11 cellular contexts compared by ENCODE assay signal in the genomic region with DNA sequence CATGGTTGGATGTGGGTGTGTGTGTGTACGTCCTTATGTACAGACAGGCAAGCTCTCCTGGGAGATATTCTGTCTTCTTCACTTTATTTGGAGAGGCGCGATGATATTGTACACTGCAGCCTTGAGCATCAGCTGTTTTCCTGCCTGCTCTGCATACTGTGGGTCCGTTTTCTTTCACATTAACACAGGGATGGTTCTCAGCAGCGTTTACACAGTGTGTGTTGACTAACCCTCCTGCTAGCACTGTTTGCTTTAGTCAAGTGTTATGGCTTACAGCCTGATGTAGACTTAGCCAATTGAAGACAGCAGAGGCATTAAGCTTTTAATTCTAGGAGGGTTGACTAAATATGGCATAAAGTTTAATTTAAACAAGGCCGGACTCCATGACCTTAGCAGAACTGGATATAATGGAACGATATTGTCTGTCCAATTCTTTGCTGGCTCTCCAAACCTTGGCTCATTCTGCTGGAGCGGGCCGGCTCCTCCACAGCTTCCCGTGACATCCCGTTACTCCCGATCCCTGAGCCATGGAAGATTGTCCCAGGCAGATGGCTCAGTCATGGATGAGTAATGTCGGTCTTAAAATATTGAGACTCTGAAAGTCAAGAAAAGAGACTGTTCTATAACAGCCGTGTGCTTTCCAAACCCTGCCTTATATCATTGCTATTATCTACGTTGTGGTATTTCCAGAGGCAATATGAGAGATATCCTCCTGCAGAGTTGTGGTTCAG.
DNase-seq lines count a peak whose midpoint lies in the region; ATAC-seq and TF ChIP-seq lines count a peak whose summit lies in the region.
"Had no signal": no experiment of that assay in that cellular context is flagged by ENCODE, and none has a peak within 500 bp of the region (broad histone marks: within the 10 kb centered on the region; RNA-seq: fewer than 3 reads in every experiment).

No MANE protein-coding gene starts in this region.

- ATAC-seq in IMR-90 (ENCODE audit: low read depth): peak; percentile 73

- H3K18ac ChIP-seq in IMR-90 (ENCODE audit: low read depth, low read length): peak overlapping the region; percentile 14; the same call in 1 of the 2 replicates

- no peaks in the 10 kb centered on the region for H3K4me1 Mint-ChIP-seq in activated T-cell treated with anti-CD3 and anti-CD28 coated beads, Interleukin-2, amount 50 U/mL, for 24 hours (ENCODE audit: low read depth)

- H4K5ac ChIP-seq in IMR-90 (ENCODE audit: low read depth, low read length): no peak overlapping the region

- TF ChIP-seq POLR2A in IMR-90 (IDR thresholded peaks at IDR 0.05; ENCODE audit: low read depth, low read length): no peak
- no peak for TF ChIP-seq POLR2A in Peyer's patch (IDR thresholded peaks at IDR 0.05)

- no peaks in the 10 kb centered on the region for H3K36me3 Mint-ChIP-seq in activated T-cell treated with anti-CD3 and anti-CD28 coated beads, Interleukin-2, amount 50 U/mL, for 24 hours (ENCODE audit: low read depth)

- H2AK5ac ChIP-seq in IMR-90 (ENCODE audit: low read depth, low read length): peak overlapping the region; percentile 5; the same call in 1 of the 2 replicates

- dilution Hi-C loops in IMR-90 (cut with HindIII; ENCODE audit: low sequenced_read_pairs, unreplicated experiment): no loop called here

- H3K56ac ChIP-seq in IMR-90 (ENCODE audit: extremely low read depth, insufficient read depth, low read length): no peak overlapping the region

- H3K27ac Mint-ChIP-seq in activated T-cell treated with anti-CD3 and anti-CD28 coated beads, Interleukin-2, amount 50 U/mL, for 24 hours: no peak overlapping the region

- DNase-seq in IMR-90: peak; percentile 78
- peak; percentile 21 for DNase-seq in NCI-H524 treated with DMSO at 0.1 percent for 48 hours (lab: John Stamatoyannopoulos, UW)
- DNase-seq in foreskin melanocyte: peak; percentile 41
- peak; percentile 46 for DNase-seq in superior temporal gyrus (ENCODE audit: extremely low spot score)
- no peak for DNase-seq in Peyer's patch
- DNase-seq in RWPE1 (ENCODE audit: low spot score): no peak
- no peak for DNase-seq in activated T-cell treated with anti-CD3 and anti-CD28 coated beads, Interleukin-2, amount 50 U/mL, for 24 hours
- DNase-seq in NCI-H2227 (lab: John Stamatoyannopoulos, UW; ENCODE audit: unreplicated experiment): no peak
- DNase-seq: central memory CD4-positive, alpha-beta T cell; OCI-M1 had no signal

- in situ Hi-C loops in IMR-90 (cut with MboI; ENCODE audit: low sequenced_read_pairs): no loop called here

- BruUV-seq in IMR-90 (replicated peaks; lab: Mats Ljungman, UMichigan): no TSS peak

- CTCF ChIA-PET in IMR-90 (lab: Yijun Ruan, JAX): no interaction called here
- CTCF ChIA-PET in RWPE1 (lab: Yijun Ruan, JAX): no interaction called here

- H4K91ac ChIP-seq in IMR-90 (ENCODE audit: insufficient read depth, low read depth, low read length): peak overlapping the region; percentile 2; the same call in 1 of the 2 replicates

- H3K4me3 ChIP-seq in IMR-90 (ENCODE audit: insufficient read depth, low read depth, low read length) (peak overlapping the region; percentile 28; the same call in 1 of the 2 replicates), Peyer's patch (peak overlapping the region in 1 of 4 donors; percentile 13)

- H3K36me3 ChIP-seq in IMR-90 (ENCODE audit: control insufficient read depth, insufficient read depth, low read length) (no peaks in the 10 kb centered on the region), Peyer's patch (no peaks in the 10 kb centered on the region)

- peaks cover 14% of the 10 kb centered on the region for H3K9me1 ChIP-seq in IMR-90 (ENCODE audit: insufficient read depth, low read length)

- no peak overlapping the region; the same call in 1 of the 2 replicates for H3K23ac ChIP-seq in IMR-90 (ENCODE audit: low read depth, low read length)

- H3K14ac ChIP-seq in IMR-90 (replicated peaks; ENCODE audit: low read depth, low read length): 0 out of 2 replicates have a peak overlapping the region, but pooled peaks have one; percentile 29

- H3K27me3 ChIP-seq in IMR-90 (ENCODE audit: control insufficient read depth, insufficient read depth, low read length) (no peaks in the 10 kb centered on the region), Peyer's patch (no peaks in the 10 kb centered on the region)

- peak overlapping the region; percentile 98 for H2BK5ac ChIP-seq in IMR-90 (ENCODE audit: low read depth, low read length, poor library complexity, severe bottlenecking)

- no peak overlapping the region for H3K4me3 Mint-ChIP-seq in activated T-cell treated with anti-CD3 and anti-CD28 coated beads, Interleukin-2, amount 50 U/mL, for 24 hours

- peak overlapping the region; percentile 28; the same call in 1 of the 2 replicates for H3K4ac ChIP-seq in IMR-90 (ENCODE audit: low read depth, low read length)

- peak overlapping the region; percentile 55; the same call in 1 of the 2 replicates for H2BK20ac ChIP-seq in IMR-90 (ENCODE audit: low read depth, low read length)

- H3K9me3 ChIP-seq in IMR-90 (ENCODE audit: control insufficient read depth, insufficient read depth, low read length) (no peaks in the 10 kb centered on the region), Peyer's patch (no peaks in the 10 kb centered on the region)

- H3K4me1 ChIP-seq in IMR-90 (ENCODE audit: control insufficient read depth, insufficient read depth, low read length): peaks cover 30% of the 10 kb centered on the region
- no peaks in the 10 kb centered on the region for H3K4me1 ChIP-seq in Peyer's patch

- no peaks in the 10 kb centered on the region for H3K9me3 Mint-ChIP-seq in activated T-cell treated with anti-CD3 and anti-CD28 coated beads, Interleukin-2, amount 50 U/mL, for 24 hours

- H4K20me1 ChIP-seq in IMR-90 (ENCODE audit: insufficient read depth, low read length): no peaks in the 10 kb centered on the region

- H3K27ac ChIP-seq in IMR-90 (ENCODE audit: insufficient read depth, low read length) (peak overlapping the region; percentile 55; the same call in 1 of the 2 replicates), Peyer's patch (peak overlapping the region in 1 of 4 donors; percentile 26), RWPE1 (no peak overlapping the region)
- H3K27ac ChIP-seq: HL-60 had no signal

- peak overlapping the region; percentile 50 for H2BK120ac ChIP-seq in IMR-90 (ENCODE audit: low read depth, low read length)

- peaks cover 6 to 31% of the 10 kb centered on the region in 2 experiments; a peak in 3 of 4 replicates for H3K79me1 ChIP-seq in IMR-90 (ENCODE audit: low read depth in 1 of 2, low read length in 2 of 2)

- no peak overlapping the region for H2AK9ac ChIP-seq in IMR-90 (replicated peaks; ENCODE audit: low read depth, low read length, poor library complexity)

- H3K4me2 ChIP-seq in IMR-90 (ENCODE audit: low read depth, low read length): peak overlapping the region; percentile 72

- intact Hi-C loops in IMR-90 (cut with micrococcal nuclease): no loop called here

- peaks cover 7% of the 10 kb centered on the region for H3K27me3 Mint-ChIP-seq in activated T-cell treated with anti-CD3 and anti-CD28 coated beads, Interleukin-2, amount 50 U/mL, for 24 hours

- H4K8ac ChIP-seq in IMR-90 (ENCODE audit: low read depth in 2 of 2, low read length in 2 of 2): peak overlapping the region in 1 of 2 experiments; percentile 26; a peak in 1 of 4 replicates

- WGBS in IMR-90 (ENCODE audit: extremely low coverage in 2 of 2, insufficient read length in 1 of 2), 2 experiments: no CpG with 5 or more reads among the region's 15 CpGs

- TF ChIP-seq CTCF in IMR-90 (conservative IDR thresholded peaks at IDR 0.05; ENCODE audit: low read depth, low read length) (no peak), Peyer's patch (IDR thresholded peaks at IDR 0.05) (no peak), RWPE1 (conservative IDR thresholded peaks at IDR 0.05; ENCODE audit: low read depth) (no peak)

- POLR2A ChIA-PET in IMR-90 (lab: Charles Lee; ENCODE audit: unreplicated experiment): no interaction called here
- POLR2A ChIA-PET in RWPE1 (lab: Yijun Ruan, JAX; ENCODE audit: low non-redundant PET): no interaction called here

- H2BK15ac ChIP-seq in IMR-90 (ENCODE audit: low read depth, low read length): 0 out of 3 replicates have a peak overlapping the region, but pooled peaks have one; percentile 26

- peak overlapping the region; percentile 45; the same call in 1 of the 2 replicates for H3K9ac ChIP-seq in IMR-90 (ENCODE audit: low read depth, low read length)

- H2AFZ ChIP-seq in IMR-90 (replicated peaks; ENCODE audit: low read length, poor library complexity): no peak overlapping the region

- no peak for TF ChIP-seq RAD21 in IMR-90 (IDR thresholded peaks at IDR 0.05; ENCODE audit: low read length)

TF ChIP-seq in IMR-90, 13 proteins besides CTCF, POLR2A, EP300 and RAD21:
- TF ChIP-seq RCOR1 (IDR thresholded peaks at IDR 0.05; ENCODE audit: insufficient replicate concordance, low read length): no peak
- no peak for TF ChIP-seq MAFK (IDR thresholded peaks at IDR 0.05; ENCODE audit: low read depth, low read length)
- no peak for TF ChIP-seq BHLHE40 (IDR thresholded peaks at IDR 0.05; ENCODE audit: low read depth, low read length)
- TF ChIP-seq ELK1 (IDR thresholded peaks at IDR 0.05; ENCODE audit: borderline replicate concordance, low read depth, low read length): no peak
- no peak for TF ChIP-seq USF2 (IDR thresholded peaks at IDR 0.05; ENCODE audit: low read depth, low read length)
- TF ChIP-seq MXI1 (IDR thresholded peaks at IDR 0.05; ENCODE audit: borderline replicate concordance, low read depth, low read length): no peak
- no peak for TF ChIP-seq NFE2L2 (IDR thresholded peaks at IDR 0.05; ENCODE audit: low read depth, low read length)

Comparison
In these comparisons a context has a peak if more than half of its experiments do, and no peak if none do; other contexts are left out.
1. DNase-seq: peak in IMR-90 (single experiment), NCI-H524 treated with DMSO at 0.1 percent for 48 hours (single experiment), foreskin melanocyte (single experiment) and superior temporal gyrus (single experiment); none in Peyer's patch (0 of 3), RWPE1 (single experiment), activated T-cell treated with anti-CD3 and anti-CD28 coated beads, Interleukin-2, amount 50 U/mL, for 24 hours (single experiment) and NCI-H2227 (single experiment).